ENCODE assay signal across 14 cellular contexts in genomic region chr1:145879775-145880174, GRCh38. TPM values are rescaled to one million over a fixed set of nuclear protein-coding genes. Genes with fewer than 3 reads are reported as not detected.
A peak's percentile ranks its signal among the peaks of the same experiment; 100 is the strongest.
DNase-seq lines count a peak whose midpoint lies in the region; ATAC-seq and TF ChIP-seq lines count a peak whose summit lies in the region.
"Had no signal": no experiment of that assay in that cellular context is flagged by ENCODE, and none has a peak within 500 bp of the region (broad histone marks: within the 10 kb centered on the region; RNA-seq: fewer than 3 reads in every experiment).

No MANE protein-coding gene starts in this region.

- no peaks in the 10 kb centered on the region for H3K9me3 ChIP-seq in NT2/D1 (ENCODE audit: insufficient read depth, low read length)
- H3K9me3 ChIP-seq: BLaER1 treated with 17β-estradiol and CSF1 and Interleukin-3, amounts not matched to agents 10 nM and 100 nM had no signal

- peaks cover 8% of the 10 kb centered on the region for H3K27me3 Mint-ChIP-seq in endothelial cell (ENCODE audit: unreplicated experiment)

- H3K27me3 ChIP-seq in NT2/D1 (ENCODE audit: insufficient read depth, insufficient read length) = peaks cover 17% of the 10 kb centered on the region

- no peak for ATAC-seq in GM18907 (IDR thresholded peaks at IDR 0.05; ENCODE audit: unreplicated experiment)
- ATAC-seq in GM21390 (IDR thresholded peaks at IDR 0.05; ENCODE audit: unreplicated experiment) = no peak
- ATAC-seq: left colon, natural killer cell, T-cell had no signal

- peak overlapping the region; percentile 14 for H3K9ac ChIP-seq in NT2/D1 (ENCODE audit: insufficient read length, low read depth)
- H3K9ac ChIP-seq: BLaER1 treated with 17β-estradiol and CSF1 and Interleukin-3, amounts not matched to agents 10 nM and 100 nM had no signal

- DNase-seq in HT-29 (ENCODE audit: low spot score) (peak; percentile 33), NCI-H1930 (lab: John Stamatoyannopoulos, UW) (peak; percentile 79 to 87), NT2/D1 (ENCODE audit: low read depth, low spot score) (no peak), left kidney (ENCODE audit: low read depth, low spot score) (peak; percentile 23), endothelial cell (ENCODE audit: low spot score) (no peak), T1000 (lab: John Stamatoyannopoulos, UW) (no peak)
- DNase-seq: activated CD4-positive, alpha-beta T cell treated with anti-CD3 and anti-CD28 coated beads, Interleukin-2, amount 10 ng/mL, durations not matched to agents 24 days and 14 days; left colon; natural killer cell; T-cell had no signal

- no peak overlapping the region for H3K4me3 ChIP-seq in NT2/D1 (ENCODE audit: insufficient read length, low read depth)
- H3K4me3 ChIP-seq: BLaER1 treated with 17β-estradiol and CSF1 and Interleukin-3, amounts not matched to agents 10 nM and 100 nM had no signal

- peaks cover 14% of the 10 kb centered on the region for H3K4me1 ChIP-seq in NT2/D1 (ENCODE audit: insufficient read depth, insufficient read length)
- H3K4me1 ChIP-seq: BLaER1 treated with 17β-estradiol and CSF1 and Interleukin-3, amounts not matched to agents 10 nM and 100 nM had no signal

- H3K4me3 Mint-ChIP-seq in endothelial cell (ENCODE audit: unreplicated experiment) = no peak overlapping the region
- H3K4me3 Mint-ChIP-seq: activated CD4-positive, alpha-beta T cell treated with anti-CD3 and anti-CD28 coated beads, Interleukin-2, amount 10 ng/mL, durations not matched to agents 24 days and 14 days; IgD-negative memory B cell; natural killer cell; T-cell had no signal

- H3K36me3 Mint-ChIP-seq in endothelial cell (ENCODE audit: low read depth, unreplicated experiment) = no peaks in the 10 kb centered on the region
- H3K36me3 Mint-ChIP-seq: IgD-negative memory B cell, natural killer cell, T-cell had no signal

- H3K4me1 Mint-ChIP-seq in endothelial cell (ENCODE audit: unreplicated experiment) = peaks cover 5% of the 10 kb centered on the region

- no peak overlapping the region for H3K27ac Mint-ChIP-seq in endothelial cell (ENCODE audit: unreplicated experiment)
- H3K27ac Mint-ChIP-seq: activated CD4-positive, alpha-beta T cell treated with anti-CD3 and anti-CD28 coated beads, Interleukin-2, amount 10 ng/mL, durations not matched to agents 24 days and 14 days; IgD-negative memory B cell; natural killer cell; T-cell had no signal

- TF ChIP-seq CTCF in endothelial cell (IDR thresholded peaks at IDR 0.05; ENCODE audit: unreplicated experiment) = no peak

- no peaks in the 10 kb centered on the region for H3K36me3 ChIP-seq in NT2/D1 (ENCODE audit: insufficient read depth, insufficient read length, low read length)
- H3K36me3 ChIP-seq: BLaER1 treated with 17β-estradiol and CSF1 and Interleukin-3, amounts not matched to agents 10 nM and 100 nM had no signal

- H3K9me3 Mint-ChIP-seq in endothelial cell (ENCODE audit: unreplicated experiment) = no peaks in the 10 kb centered on the region
- H3K9me3 Mint-ChIP-seq: activated CD4-positive, alpha-beta T cell treated with anti-CD3 and anti-CD28 coated beads, Interleukin-2, amount 10 ng/mL, durations not matched to agents 24 days and 14 days; IgD-negative memory B cell; natural killer cell; T-cell had no signal

RNA-seq across cellular contexts. Expression of gene ANKRD35, which starts 5.9 kb away (rescaled TPM):
- 0.29 and 0.46 TPM in 2 replicates for total RNA-seq in HT-29 (2014; rRNA removed; shearing (Covaris generic))
- total RNA-seq in endothelial cell (ENCODE audit: unreplicated experiment) = not detected

RNA-seq across cellular contexts. Expression of gene PIAS3, which starts 20.9 kb away (rescaled TPM):
- total RNA-seq in HT-29 (2014; rRNA removed; shearing (Covaris generic)) = 15.8 and 25.2 TPM in 2 replicates
- total RNA-seq in endothelial cell (ENCODE audit: unreplicated experiment) = 38.8 TPM

RNA-seq across cellular contexts. Expression of gene ITGA10, which starts 30.1 kb away (rescaled TPM):
- 0.08 and 0.10 TPM in 2 replicates for total RNA-seq in HT-29 (2014; rRNA removed; shearing (Covaris generic))
- 6.1 TPM for total RNA-seq in endothelial cell (ENCODE audit: unreplicated experiment)

RNA-seq across cellular contexts. Expression of gene NUDT17, which starts 34.3 kb away (rescaled TPM):
- total RNA-seq in HT-29 (2014; rRNA removed; shearing (Covaris generic)) = 0.63 and 1.6 TPM in 2 replicates
- total RNA-seq in endothelial cell (ENCODE audit: unreplicated experiment) = 3.8 TPM

RNA-seq across cellular contexts. Expression of gene PEX11B, which starts 38.7 kb away (rescaled TPM):
- 10.5 and 11.1 TPM in 2 replicates for total RNA-seq in HT-29 (2014; rRNA removed; shearing (Covaris generic))
- 34.0 TPM for total RNA-seq in endothelial cell (ENCODE audit: unreplicated experiment)

Comparison
In these comparisons a context has a peak if more than half of its experiments do, and no peak if none do; other contexts are left out.
1. DNase-seq: peak in HT-29 (single experiment), NCI-H1930 (2 of 2) and left kidney (single experiment); none in NT2/D1 (single experiment), endothelial cell (single experiment) and T1000 (single experiment).